In genomic region chr7:111362660-111363059, GRCh38 we compare ENCODE assay signal across 1 cellular context.
TF ChIP-seq lines count a peak whose summit lies in the region.

No MANE protein-coding gene starts in this region.

TF ChIP-seq in WTC11, 78 proteins besides CTCF, POLR2A, EP300 and RAD21 (continued from another document):
- TF ChIP-seq, protein P1, sequence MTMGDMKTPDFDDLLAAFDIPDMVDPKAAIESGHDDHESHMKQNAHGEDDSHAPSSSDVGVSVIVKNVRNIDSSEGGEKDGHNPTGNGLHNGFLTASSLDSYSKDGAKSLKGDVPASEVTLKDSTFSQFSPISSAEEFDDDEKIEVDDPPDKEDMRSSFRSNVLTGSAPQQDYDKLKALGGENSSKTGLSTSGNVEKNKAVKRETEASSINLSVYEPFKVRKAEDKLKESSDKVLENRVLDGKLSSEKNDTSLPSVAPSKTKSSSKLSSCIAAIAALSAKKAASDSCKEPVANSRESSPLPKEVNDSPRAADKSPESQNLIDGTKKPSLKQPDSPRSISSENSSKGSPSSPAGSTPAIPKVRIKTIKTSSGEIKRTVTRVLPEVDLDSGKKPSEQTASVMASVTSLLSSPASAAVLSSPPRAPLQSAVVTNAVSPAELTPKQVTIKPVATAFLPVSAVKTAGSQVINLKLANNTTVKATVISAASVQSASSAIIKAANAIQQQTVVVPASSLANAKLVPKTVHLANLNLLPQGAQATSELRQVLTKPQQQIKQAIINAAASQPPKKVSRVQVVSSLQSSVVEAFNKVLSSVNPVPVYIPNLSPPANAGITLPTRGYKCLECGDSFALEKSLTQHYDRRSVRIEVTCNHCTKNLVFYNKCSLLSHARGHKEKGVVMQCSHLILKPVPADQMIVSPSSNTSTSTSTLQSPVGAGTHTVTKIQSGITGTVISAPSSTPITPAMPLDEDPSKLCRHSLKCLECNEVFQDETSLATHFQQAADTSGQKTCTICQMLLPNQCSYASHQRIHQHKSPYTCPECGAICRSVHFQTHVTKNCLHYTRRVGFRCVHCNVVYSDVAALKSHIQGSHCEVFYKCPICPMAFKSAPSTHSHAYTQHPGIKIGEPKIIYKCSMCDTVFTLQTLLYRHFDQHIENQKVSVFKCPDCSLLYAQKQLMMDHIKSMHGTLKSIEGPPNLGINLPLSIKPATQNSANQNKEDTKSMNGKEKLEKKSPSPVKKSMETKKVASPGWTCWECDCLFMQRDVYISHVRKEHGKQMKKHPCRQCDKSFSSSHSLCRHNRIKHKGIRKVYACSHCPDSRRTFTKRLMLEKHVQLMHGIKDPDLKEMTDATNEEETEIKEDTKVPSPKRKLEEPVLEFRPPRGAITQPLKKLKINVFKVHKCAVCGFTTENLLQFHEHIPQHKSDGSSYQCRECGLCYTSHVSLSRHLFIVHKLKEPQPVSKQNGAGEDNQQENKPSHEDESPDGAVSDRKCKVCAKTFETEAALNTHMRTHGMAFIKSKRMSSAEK (CRISPR knock-in tag; IDR thresholded peaks at IDR 0.05; ENCODE audit: borderline replicate concordance) = no peak
- TF ChIP-seq ZNF121 (CRISPR knock-in tag; IDR thresholded peaks at IDR 0.05) (no peak), SMAD4 (CRISPR knock-in tag; IDR thresholded peaks at IDR 0.05) (no peak), SP1 (CRISPR knock-in tag; conservative IDR thresholded peaks at IDR 0.05) (no peak), SMAD3 (CRISPR knock-in tag; IDR thresholded peaks at IDR 0.05; ENCODE audit: borderline replicate concordance) (no peak), TEAD4 (CRISPR knock-in tag; IDR thresholded peaks at IDR 0.05) (no peak), ZNF396 (CRISPR knock-in tag; IDR thresholded peaks at IDR 0.05; ENCODE audit: borderline replicate concordance) (no peak)
- TF ChIP-seq, protein P2, sequence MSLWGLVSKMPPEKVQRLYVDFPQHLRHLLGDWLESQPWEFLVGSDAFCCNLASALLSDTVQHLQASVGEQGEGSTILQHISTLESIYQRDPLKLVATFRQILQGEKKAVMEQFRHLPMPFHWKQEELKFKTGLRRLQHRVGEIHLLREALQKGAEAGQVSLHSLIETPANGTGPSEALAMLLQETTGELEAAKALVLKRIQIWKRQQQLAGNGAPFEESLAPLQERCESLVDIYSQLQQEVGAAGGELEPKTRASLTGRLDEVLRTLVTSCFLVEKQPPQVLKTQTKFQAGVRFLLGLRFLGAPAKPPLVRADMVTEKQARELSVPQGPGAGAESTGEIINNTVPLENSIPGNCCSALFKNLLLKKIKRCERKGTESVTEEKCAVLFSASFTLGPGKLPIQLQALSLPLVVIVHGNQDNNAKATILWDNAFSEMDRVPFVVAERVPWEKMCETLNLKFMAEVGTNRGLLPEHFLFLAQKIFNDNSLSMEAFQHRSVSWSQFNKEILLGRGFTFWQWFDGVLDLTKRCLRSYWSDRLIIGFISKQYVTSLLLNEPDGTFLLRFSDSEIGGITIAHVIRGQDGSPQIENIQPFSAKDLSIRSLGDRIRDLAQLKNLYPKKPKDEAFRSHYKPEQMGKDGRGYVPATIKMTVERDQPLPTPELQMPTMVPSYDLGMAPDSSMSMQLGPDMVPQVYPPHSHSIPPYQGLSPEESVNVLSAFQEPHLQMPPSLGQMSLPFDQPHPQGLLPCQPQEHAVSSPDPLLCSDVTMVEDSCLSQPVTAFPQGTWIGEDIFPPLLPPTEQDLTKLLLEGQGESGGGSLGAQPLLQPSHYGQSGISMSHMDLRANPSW (CRISPR knock-in tag; conservative IDR thresholded peaks at IDR 0.05; ENCODE audit: low read depth) = no peak
